Comparison of ENCODE assay signal across 1 cellular context in the genomic region with DNA sequence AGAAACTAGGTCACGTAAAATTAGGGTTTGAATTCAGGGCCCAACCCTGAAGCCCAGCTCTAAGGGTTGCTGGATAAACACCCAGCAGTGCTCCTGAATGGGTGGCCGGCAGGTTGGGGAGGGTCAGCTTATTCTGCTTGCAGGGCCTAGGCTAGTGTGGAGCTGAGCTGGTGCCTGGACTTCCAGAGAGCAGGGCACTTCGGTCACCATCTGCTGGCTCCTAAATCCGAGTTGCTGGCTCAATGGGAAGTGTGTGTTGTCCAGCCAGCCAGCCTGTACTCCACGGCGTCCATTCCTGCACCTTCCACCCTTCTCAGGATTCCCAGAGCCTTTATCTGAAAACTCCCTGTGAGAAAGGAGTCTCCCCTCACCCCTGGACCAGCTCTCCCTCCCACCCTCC.
TF ChIP-seq lines count a peak whose summit lies in the region.

No MANE protein-coding gene starts in this region.

TF ChIP-seq in H1, 55 proteins besides CTCF, POLR2A, EP300 and RAD21:
- TF ChIP-seq CHD2 (IDR thresholded peaks at IDR 0.05; ENCODE audit: low read length): no peak
- no peak for TF ChIP-seq MAFK (IDR thresholded peaks at IDR 0.05; ENCODE audit: low read depth, low read length)
- TF ChIP-seq CTBP2 (IDR thresholded peaks at IDR 0.05; ENCODE audit: borderline replicate concordance, insufficient read depth, insufficient read length, low read length): no peak
- TF ChIP-seq SIX5 (IDR thresholded peaks at IDR 0.05; ENCODE audit: low read depth, low read length): no peak
- no peak for TF ChIP-seq BRCA1 (IDR thresholded peaks at IDR 0.05; ENCODE audit: low read depth, low read length)
